In the genomic region with DNA sequence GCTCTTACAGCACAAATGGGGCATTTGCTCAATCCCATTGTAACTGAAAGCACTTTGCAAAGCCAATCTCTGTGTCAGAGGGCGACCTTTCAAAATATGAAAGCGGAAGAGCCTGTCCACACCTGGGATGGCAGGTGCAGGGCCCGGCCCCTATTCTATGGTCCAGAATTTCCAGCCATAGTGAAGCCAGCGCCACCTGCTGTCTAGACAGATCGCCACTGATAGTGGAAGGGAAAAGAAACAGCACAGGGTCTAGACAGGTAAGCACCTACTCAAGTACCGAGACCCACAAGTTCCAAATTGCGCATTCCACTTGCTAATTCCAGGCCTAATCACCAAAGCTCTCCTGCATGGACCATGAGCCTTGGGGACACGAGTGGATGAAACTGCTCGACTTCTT, we compare ENCODE assay signal across 1 cellular context.
TF ChIP-seq lines count a peak whose summit lies in the region.

No MANE protein-coding gene starts in this region.

TF ChIP-seq in GM23338, 12 proteins besides CTCF, POLR2A, EP300 and RAD21 (continued from another document):
- TF ChIP-seq, protein P1, sequence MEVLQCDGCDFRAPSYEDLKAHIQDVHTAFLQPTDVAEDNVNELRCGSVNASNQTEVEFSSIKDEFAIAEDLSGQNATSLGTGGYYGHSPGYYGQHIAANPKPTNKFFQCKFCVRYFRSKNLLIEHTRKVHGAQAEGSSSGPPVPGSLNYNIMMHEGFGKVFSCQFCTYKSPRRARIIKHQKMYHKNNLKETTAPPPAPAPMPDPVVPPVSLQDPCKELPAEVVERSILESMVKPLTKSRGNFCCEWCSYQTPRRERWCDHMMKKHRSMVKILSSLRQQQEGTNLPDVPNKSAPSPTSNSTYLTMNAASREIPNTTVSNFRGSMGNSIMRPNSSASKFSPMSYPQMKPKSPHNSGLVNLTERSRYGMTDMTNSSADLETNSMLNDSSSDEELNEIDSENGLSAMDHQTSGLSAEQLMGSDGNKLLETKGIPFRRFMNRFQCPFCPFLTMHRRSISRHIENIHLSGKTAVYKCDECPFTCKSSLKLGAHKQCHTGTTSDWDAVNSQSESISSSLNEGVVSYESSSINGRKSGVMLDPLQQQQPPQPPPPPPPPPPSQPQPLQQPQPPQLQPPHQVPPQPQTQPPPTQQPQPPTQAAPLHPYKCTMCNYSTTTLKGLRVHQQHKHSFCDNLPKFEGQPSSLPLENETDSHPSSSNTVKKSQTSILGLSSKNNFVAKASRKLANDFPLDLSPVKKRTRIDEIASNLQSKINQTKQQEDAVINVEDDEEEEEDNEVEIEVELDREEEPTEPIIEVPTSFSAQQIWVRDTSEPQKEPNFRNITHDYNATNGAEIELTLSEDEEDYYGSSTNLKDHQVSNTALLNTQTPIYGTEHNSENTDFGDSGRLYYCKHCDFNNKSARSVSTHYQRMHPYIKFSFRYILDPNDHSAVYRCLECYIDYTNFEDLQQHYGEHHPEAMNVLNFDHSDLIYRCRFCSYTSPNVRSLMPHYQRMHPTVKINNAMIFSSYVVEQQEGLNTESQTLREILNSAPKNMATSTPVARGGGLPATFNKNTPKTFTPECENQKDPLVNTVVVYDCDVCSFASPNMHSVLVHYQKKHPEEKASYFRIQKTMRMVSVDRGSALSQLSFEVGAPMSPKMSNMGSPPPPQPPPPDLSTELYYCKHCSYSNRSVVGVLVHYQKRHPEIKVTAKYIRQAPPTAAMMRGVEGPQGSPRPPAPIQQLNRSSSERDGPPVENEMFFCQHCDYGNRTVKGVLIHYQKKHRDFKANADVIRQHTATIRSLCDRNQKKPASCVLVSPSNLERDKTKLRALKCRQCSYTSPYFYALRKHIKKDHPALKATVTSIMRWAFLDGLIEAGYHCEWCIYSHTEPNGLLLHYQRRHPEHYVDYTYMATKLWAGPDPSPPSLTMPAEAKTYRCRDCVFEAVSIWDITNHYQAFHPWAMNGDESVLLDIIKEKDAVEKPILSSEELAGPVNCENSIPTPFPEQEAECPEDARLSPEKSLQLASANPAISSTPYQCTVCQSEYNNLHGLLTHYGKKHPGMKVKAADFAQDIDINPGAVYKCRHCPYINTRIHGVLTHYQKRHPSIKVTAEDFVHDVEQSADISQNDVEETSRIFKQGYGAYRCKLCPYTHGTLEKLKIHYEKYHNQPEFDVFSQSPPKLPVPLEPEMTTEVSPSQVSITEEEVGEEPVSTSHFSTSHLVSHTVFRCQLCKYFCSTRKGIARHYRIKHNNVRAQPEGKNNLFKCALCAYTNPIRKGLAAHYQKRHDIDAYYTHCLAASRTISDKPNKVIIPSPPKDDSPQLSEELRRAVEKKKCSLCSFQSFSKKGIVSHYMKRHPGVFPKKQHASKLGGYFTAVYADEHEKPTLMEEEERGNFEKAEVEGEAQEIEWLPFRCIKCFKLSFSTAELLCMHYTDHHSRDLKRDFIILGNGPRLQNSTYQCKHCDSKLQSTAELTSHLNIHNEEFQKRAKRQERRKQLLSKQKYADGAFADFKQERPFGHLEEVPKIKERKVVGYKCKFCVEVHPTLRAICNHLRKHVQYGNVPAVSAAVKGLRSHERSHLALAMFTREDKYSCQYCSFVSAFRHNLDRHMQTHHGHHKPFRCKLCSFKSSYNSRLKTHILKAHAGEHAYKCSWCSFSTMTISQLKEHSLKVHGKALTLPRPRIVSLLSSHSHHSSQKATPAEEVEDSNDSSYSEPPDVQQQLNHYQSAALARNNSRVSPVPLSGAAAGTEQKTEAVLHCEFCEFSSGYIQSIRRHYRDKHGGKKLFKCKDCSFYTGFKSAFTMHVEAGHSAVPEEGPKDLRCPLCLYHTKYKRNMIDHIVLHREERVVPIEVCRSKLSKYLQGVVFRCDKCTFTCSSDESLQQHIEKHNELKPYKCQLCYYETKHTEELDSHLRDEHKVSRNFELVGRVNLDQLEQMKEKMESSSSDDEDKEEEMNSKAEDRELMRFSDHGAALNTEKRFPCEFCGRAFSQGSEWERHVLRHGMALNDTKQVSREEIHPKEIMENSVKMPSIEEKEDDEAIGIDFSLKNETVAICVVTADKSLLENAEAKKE (CRISPR knock-in tag; IDR thresholded peaks at IDR 0.05) = no peak
